1 cellular context compared by ENCODE assay signal in the genomic region with DNA sequence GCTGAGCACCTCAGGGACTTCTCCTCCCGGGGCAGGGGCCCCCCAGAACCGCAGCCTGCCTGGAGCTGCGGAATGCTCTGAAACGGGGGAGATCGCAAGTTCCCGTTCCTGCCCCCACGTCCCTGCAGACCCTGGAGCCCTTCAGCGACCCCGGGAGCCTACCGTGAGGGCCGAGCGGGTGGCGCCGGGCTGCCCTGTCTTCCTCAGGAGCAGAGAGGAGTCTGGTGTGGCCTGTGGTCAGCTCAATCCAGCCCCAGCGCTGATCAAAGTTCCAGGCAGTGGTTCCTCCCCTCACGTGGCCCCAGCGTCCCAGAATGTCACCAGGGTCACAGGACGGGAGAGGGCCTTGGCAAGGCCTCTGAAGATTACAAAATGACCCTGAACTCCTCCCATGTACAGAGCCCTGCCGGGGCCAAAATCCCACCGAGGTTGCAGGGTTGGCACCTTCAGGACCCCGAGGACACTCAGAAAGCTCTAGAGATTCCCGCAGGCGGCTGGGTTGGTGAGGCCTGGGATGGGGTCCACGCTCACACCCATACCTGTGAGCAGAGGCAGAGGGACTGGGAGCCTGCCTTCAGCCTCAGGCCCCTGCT.
TF ChIP-seq lines count a peak whose summit lies in the region.

A gene with protein sequence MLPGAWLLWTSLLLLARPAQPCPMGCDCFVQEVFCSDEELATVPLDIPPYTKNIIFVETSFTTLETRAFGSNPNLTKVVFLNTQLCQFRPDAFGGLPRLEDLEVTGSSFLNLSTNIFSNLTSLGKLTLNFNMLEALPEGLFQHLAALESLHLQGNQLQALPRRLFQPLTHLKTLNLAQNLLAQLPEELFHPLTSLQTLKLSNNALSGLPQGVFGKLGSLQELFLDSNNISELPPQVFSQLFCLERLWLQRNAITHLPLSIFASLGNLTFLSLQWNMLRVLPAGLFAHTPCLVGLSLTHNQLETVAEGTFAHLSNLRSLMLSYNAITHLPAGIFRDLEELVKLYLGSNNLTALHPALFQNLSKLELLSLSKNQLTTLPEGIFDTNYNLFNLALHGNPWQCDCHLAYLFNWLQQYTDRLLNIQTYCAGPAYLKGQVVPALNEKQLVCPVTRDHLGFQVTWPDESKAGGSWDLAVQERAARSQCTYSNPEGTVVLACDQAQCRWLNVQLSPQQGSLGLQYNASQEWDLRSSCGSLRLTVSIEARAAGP (minus strand): TSS at position 249 of the 593 bp plus-strand sequence. CDS start 8,626 bp downstream, outside the sequence.

TF ChIP-seq in HepG2, 621 proteins besides CTCF, POLR2A, EP300 and RAD21 (continued from another document and continues in another):
- TF ChIP-seq PBX3 (CRISPR knock-in tag; IDR thresholded peaks at IDR 0.05; ENCODE audit: borderline replicate concordance): no peak
- TF ChIP-seq SPEN (CRISPR knock-in tag; IDR thresholded peaks at IDR 0.05; ENCODE audit: low read depth): peak; percentile 63; the same call in 1 of the 2 replicates
- TF ChIP-seq NR2F1 (CRISPR knock-in tag; IDR thresholded peaks at IDR 0.05): peak; percentile 61 to 66; a peak in 2 of 4 replicates
- TF ChIP-seq PHF21A (CRISPR knock-in tag; IDR thresholded peaks at IDR 0.05): peak; percentile 75
- 0 out of 2 replicates have a peak, but pooled peaks have one; percentile 21 for TF ChIP-seq ZNF615 (CRISPR knock-in tag; IDR thresholded peaks at IDR 0.05; ENCODE audit: borderline replicate concordance)
- peak in 1 of 2 experiments; percentile 56; a peak in 1 of 4 replicates for TF ChIP-seq KLF16 (CRISPR knock-in tag; IDR thresholded peaks at IDR 0.05)
- 0 out of 2 replicates have a peak, but pooled peaks have one; percentile 18 for TF ChIP-seq KLF6 (CRISPR knock-in tag; IDR thresholded peaks at IDR 0.05)
- TF ChIP-seq, protein P1, sequence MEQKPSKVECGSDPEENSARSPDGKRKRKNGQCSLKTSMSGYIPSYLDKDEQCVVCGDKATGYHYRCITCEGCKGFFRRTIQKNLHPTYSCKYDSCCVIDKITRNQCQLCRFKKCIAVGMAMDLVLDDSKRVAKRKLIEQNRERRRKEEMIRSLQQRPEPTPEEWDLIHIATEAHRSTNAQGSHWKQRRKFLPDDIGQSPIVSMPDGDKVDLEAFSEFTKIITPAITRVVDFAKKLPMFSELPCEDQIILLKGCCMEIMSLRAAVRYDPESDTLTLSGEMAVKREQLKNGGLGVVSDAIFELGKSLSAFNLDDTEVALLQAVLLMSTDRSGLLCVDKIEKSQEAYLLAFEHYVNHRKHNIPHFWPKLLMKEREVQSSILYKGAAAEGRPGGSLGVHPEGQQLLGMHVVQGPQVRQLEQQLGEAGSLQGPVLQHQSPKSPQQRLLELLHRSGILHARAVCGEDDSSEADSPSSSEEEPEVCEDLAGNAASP (CRISPR knock-in tag; IDR thresholded peaks at IDR 0.05; ENCODE audit: borderline replicate concordance): peak; percentile 81
- peak; percentile 88 for TF ChIP-seq ZNF556 (CRISPR knock-in tag; IDR thresholded peaks at IDR 0.05; ENCODE audit: borderline replicate concordance)
- TF ChIP-seq PCBP1 (IDR thresholded peaks at IDR 0.05; ENCODE audit: borderline replicate concordance, low read depth, low read length): no peak
- TF ChIP-seq NCOR1 (IDR thresholded peaks at IDR 0.05; ENCODE audit: borderline replicate concordance, low read length): peak; percentile 31; the same call in 1 of the 2 replicates
- 0 out of 2 replicates have a peak, but pooled peaks have one; percentile 33 for TF ChIP-seq ZNF253 (CRISPR knock-in tag; IDR thresholded peaks at IDR 0.05; ENCODE audit: borderline replicate concordance)
- TF ChIP-seq BORCS8-MEF2B (CRISPR knock-in tag; IDR thresholded peaks at IDR 0.05): no peak
- TF ChIP-seq CCDC6 (CRISPR knock-in tag; IDR thresholded peaks at IDR 0.05): 0 out of 2 replicates have a peak, but pooled peaks have one; percentile 50
- TF ChIP-seq ZNF660 (CRISPR knock-in tag; IDR thresholded peaks at IDR 0.05; ENCODE audit: borderline replicate concordance, low read depth): no peak
- no peak for TF ChIP-seq WIZ (CRISPR knock-in tag; IDR thresholded peaks at IDR 0.05)
- TF ChIP-seq, protein P2, sequence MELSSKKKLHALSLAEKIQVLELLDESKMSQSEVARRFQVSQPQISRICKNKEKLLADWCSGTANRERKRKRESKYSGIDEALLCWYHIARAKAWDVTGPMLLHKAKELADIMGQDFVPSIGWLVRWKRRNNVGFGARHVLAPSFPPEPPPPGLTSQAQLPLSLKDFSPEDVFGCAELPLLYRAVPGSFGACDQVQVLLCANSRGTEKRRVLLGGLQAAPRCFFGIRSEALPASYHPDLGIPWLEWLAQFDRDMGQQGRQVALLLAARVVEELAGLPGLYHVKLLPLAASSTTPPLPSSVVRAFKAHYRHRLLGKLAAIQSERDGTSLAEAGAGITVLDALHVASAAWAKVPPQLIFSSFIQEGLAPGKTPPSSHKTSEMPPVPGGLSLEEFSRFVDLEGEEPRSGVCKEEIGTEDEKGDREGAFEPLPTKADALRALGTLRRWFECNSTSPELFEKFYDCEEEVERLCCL (CRISPR knock-in tag; IDR thresholded peaks at IDR 0.05; ENCODE audit: borderline replicate concordance): 0 out of 2 replicates have a peak, but pooled peaks have one; percentile 47
- 0 out of 2 replicates have a peak, but pooled peaks have one; percentile 37 for TF ChIP-seq KDM6A (CRISPR knock-in tag; IDR thresholded peaks at IDR 0.05; ENCODE audit: low read depth)
- TF ChIP-seq ZNF704 (CRISPR knock-in tag; IDR thresholded peaks at IDR 0.05; ENCODE audit: borderline replicate concordance): peak; percentile 75; the same call in 1 of the 2 replicates
- no peak for TF ChIP-seq CREBL2 (CRISPR knock-in tag; IDR thresholded peaks at IDR 0.05; ENCODE audit: borderline replicate concordance)
- TF ChIP-seq SMAD3 (CRISPR knock-in tag; IDR thresholded peaks at IDR 0.05): peak; percentile 57; the same call in 1 of the 2 replicates
- TF ChIP-seq ZNF256 (CRISPR knock-in tag; conservative IDR thresholded peaks at IDR 0.05): no peak
- TF ChIP-seq ZNF234 (CRISPR knock-in tag; conservative IDR thresholded peaks at IDR 0.05): no peak
- TF ChIP-seq ZNF784 (CRISPR knock-in tag; IDR thresholded peaks at IDR 0.05; ENCODE audit: borderline replicate concordance): peak; percentile 51; the same call in 1 of the 2 replicates
- TF ChIP-seq RBFOX2 (IDR thresholded peaks at IDR 0.05; ENCODE audit: low read depth, low read length): peak; percentile 79
- TF ChIP-seq, protein P3, sequence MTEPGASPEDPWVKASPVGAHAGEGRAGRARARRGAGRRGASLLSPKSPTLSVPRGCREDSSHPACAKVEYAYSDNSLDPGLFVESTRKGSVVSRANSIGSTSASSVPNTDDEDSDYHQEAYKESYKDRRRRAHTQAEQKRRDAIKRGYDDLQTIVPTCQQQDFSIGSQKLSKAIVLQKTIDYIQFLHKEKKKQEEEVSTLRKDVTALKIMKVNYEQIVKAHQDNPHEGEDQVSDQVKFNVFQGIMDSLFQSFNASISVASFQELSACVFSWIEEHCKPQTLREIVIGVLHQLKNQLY (CRISPR knock-in tag; IDR thresholded peaks at IDR 0.05): no peak
- 0 out of 2 replicates have a peak, but pooled peaks have one; percentile 80 for TF ChIP-seq SATB2 (CRISPR knock-in tag; IDR thresholded peaks at IDR 0.05)
- TF ChIP-seq ZNF687 (CRISPR knock-in tag; IDR thresholded peaks at IDR 0.05): peak; percentile 96
- TF ChIP-seq NR3C1 (CRISPR knock-in tag; IDR thresholded peaks at IDR 0.05): no peak
- 0 out of 2 replicates have a peak, but pooled peaks have one; percentile 20 for TF ChIP-seq DPF2 (CRISPR knock-in tag; IDR thresholded peaks at IDR 0.05; ENCODE audit: borderline replicate concordance, low read depth)
- no peak for TF ChIP-seq NCOA5 (CRISPR knock-in tag; IDR thresholded peaks at IDR 0.05)
- TF ChIP-seq HOXA3 (CRISPR knock-in tag; IDR thresholded peaks at IDR 0.05): peak; percentile 84
- no peak for TF ChIP-seq ERF (CRISPR knock-in tag; IDR thresholded peaks at IDR 0.05)
- no peak for TF ChIP-seq U2AF2 (IDR thresholded peaks at IDR 0.05; ENCODE audit: low read depth, low read length)
- TF ChIP-seq, protein P4, sequence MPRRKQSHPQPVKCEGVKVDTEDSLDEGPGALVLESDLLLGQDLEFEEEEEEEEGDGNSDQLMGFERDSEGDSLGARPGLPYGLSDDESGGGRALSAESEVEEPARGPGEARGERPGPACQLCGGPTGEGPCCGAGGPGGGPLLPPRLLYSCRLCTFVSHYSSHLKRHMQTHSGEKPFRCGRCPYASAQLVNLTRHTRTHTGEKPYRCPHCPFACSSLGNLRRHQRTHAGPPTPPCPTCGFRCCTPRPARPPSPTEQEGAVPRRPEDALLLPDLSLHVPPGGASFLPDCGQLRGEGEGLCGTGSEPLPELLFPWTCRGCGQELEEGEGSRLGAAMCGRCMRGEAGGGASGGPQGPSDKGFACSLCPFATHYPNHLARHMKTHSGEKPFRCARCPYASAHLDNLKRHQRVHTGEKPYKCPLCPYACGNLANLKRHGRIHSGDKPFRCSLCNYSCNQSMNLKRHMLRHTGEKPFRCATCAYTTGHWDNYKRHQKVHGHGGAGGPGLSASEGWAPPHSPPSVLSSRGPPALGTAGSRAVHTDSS (CRISPR knock-in tag; conservative IDR thresholded peaks at IDR 0.05): no peak
- TF ChIP-seq MTA1 (CRISPR knock-in tag; IDR thresholded peaks at IDR 0.05; ENCODE audit: borderline replicate concordance): peak; percentile 60; the same call in 1 of the 2 replicates
- peak; percentile 84 for TF ChIP-seq MYC (CRISPR knock-in tag; IDR thresholded peaks at IDR 0.05; ENCODE audit: borderline replicate concordance)
- no peak for TF ChIP-seq NRL (CRISPR knock-in tag; IDR thresholded peaks at IDR 0.05; ENCODE audit: borderline replicate concordance)
- TF ChIP-seq TEAD3 (CRISPR knock-in tag; optimal IDR thresholded peaks at IDR 0.05; ENCODE audit: borderline replicate concordance): peak; percentile 52
- TF ChIP-seq CREM (IDR thresholded peaks at IDR 0.05): peak; percentile 54; the same call in 1 of the 2 replicates
- no peak for TF ChIP-seq CREM (CRISPR knock-in tag; IDR thresholded peaks at IDR 0.05)
- TF ChIP-seq HNF4A (CRISPR knock-in tag; IDR thresholded peaks at IDR 0.05): peak; percentile 92
